ENCODE assay signal across 18 cellular contexts in genomic region chr9:101274971-101275670, GRCh38.
"Had no signal": no experiment of that assay in that cellular context is flagged by ENCODE, and none has a peak within 500 bp of the region (broad histone marks: within the 10 kb centered on the region; RNA-seq: fewer than 3 reads in every experiment).

No MANE protein-coding gene starts in this region.

- DNase-seq: activated CD4-positive, alpha-beta T cell treated with anti-CD3 and anti-CD28 coated beads for 1 hour; activated CD4-positive, alpha-beta T cell treated with anti-CD3 and anti-CD28 coated beads, Interleukin-2, amount 50 U/mL, for 48 hours; activated naive CD4-positive, alpha-beta T cell treated with anti-CD3 and anti-CD28 coated beads, Interleukin-2, amount 10 ng/mL, durations not matched to agents 7 days and 5 days; central memory CD4-positive, alpha-beta T cell; effector memory CD4-positive, alpha-beta T cell; foreskin melanocyte; heart right ventricle; left colon; lower lobe of right lung; T-cell; T-helper 9 cell; tibial artery; uterus had no signal

- H3K4me1 ChIP-seq: heart right ventricle, lower lobe of right lung, tibial artery, uterus had no signal

- H3K4me3 Mint-ChIP-seq: activated naive CD4-positive, alpha-beta T cell treated with anti-CD3 and anti-CD28 coated beads, Interleukin-2, amount 10 ng/mL, durations not matched to agents 7 days and 5 days; mesothelial cell of epicardium; neural crest cell; T-cell had no signal

- H3K27me3 Mint-ChIP-seq: activated naive CD4-positive, alpha-beta T cell treated with anti-CD3 and anti-CD28 coated beads, Interleukin-2, amount 10 ng/mL, durations not matched to agents 7 days and 5 days had no signal

- H3K4me3 ChIP-seq: heart right ventricle, lower lobe of right lung, tibial artery, uterus had no signal

- H3K4me1 Mint-ChIP-seq: activated naive CD4-positive, alpha-beta T cell treated with anti-CD3 and anti-CD28 coated beads, Interleukin-2, amount 10 ng/mL, durations not matched to agents 7 days and 5 days; mesothelial cell of epicardium; T-cell had no signal

- H3K36me3 Mint-ChIP-seq: activated naive CD4-positive, alpha-beta T cell treated with anti-CD3 and anti-CD28 coated beads, Interleukin-2, amount 10 ng/mL, durations not matched to agents 7 days and 5 days; mesothelial cell of epicardium; T-cell had no signal

- H3K36me3 ChIP-seq: heart right ventricle, lower lobe of right lung, tibial artery, uterus had no signal

- H3K27me3 ChIP-seq: tibial artery, uterus had no signal

- ATAC-seq: heart right ventricle, left colon, lower lobe of right lung, sciatic nerve, T-cell had no signal

- H3K9me3 ChIP-seq: lower lobe of right lung, uterus had no signal

- H3K27ac ChIP-seq: epithelial cell of prostate, heart right ventricle, lower lobe of right lung, tibial artery, uterus had no signal

- H3K27ac Mint-ChIP-seq: activated naive CD4-positive, alpha-beta T cell treated with anti-CD3 and anti-CD28 coated beads, Interleukin-2, amount 10 ng/mL, durations not matched to agents 7 days and 5 days; activated T-helper 2 cell treated with anti-CD3 and anti-CD28 coated beads, Interferon-gamma antibody, Interleukin-2, Interleukin-4, amounts not matched to agents 10 μg/mL and 5 μg/mL and 100 μg/mL, durations not matched to agents 14 hours and 24 hours and 36 hours; mesothelial cell of epicardium; T-cell had no signal

- H3K9me3 Mint-ChIP-seq: activated naive CD4-positive, alpha-beta T cell treated with anti-CD3 and anti-CD28 coated beads, Interleukin-2, amount 10 ng/mL, durations not matched to agents 7 days and 5 days; activated T-helper 2 cell treated with anti-CD3 and anti-CD28 coated beads, Interferon-gamma antibody, Interleukin-2, Interleukin-4, amounts not matched to agents 10 μg/mL and 5 μg/mL and 100 μg/mL, durations not matched to agents 14 hours and 24 hours and 36 hours had no signal
